ENCODE assay signal across 8 cellular contexts in genomic region chr16:89815639-89816348, GRCh38. TPM values are rescaled to one million over a fixed set of nuclear protein-coding genes. Genes with fewer than 3 reads are reported as not detected.
A peak's percentile ranks its signal among the peaks of the same experiment; 100 is the strongest.
DNase-seq lines count a peak whose midpoint lies in the region; ATAC-seq and TF ChIP-seq lines count a peak whose summit lies in the region.

No MANE protein-coding gene starts in this region.

- H3K9me3 Mint-ChIP-seq in activated CD4-positive, alpha-beta T cell treated with anti-CD3 and anti-CD28 coated beads for 36 hours (ENCODE audit: low read depth) = no peaks in the 10 kb centered on the region
- no peaks in the 10 kb centered on the region for H3K9me3 Mint-ChIP-seq in natural killer cell

- H3K4me1 Mint-ChIP-seq in activated CD4-positive, alpha-beta T cell treated with anti-CD3 and anti-CD28 coated beads for 36 hours = peaks cover 44% of the 10 kb centered on the region
- H3K4me1 Mint-ChIP-seq in natural killer cell = peaks cover 8 to 19% of the 10 kb centered on the region in 2 donors

- ATAC-seq in activated CD4-positive, alpha-beta T cell treated with anti-CD3 and anti-CD28 coated beads for 36 hours = peak; percentile 21
- ATAC-seq in HG02571 (IDR thresholded peaks at IDR 0.05; ENCODE audit: unreplicated experiment) = peak; percentile 26
- peak; percentile 2 to 9 (median 6) for ATAC-seq in natural killer cell

- TF ChIP-seq CTCF in choroid plexus epithelial cell (conservative IDR thresholded peaks at IDR 0.05; ENCODE audit: low read depth, low read length) = no peak
- no peak for TF ChIP-seq CTCF in natural killer cell (IDR thresholded peaks at IDR 0.05)

- peak; percentile 43 for DNase-seq in activated CD4-positive, alpha-beta T cell treated with anti-CD3 and anti-CD28 coated beads for 36 hours
- DNase-seq in activated CD4-positive, alpha-beta T cell treated with anti-CD3 and anti-CD28 coated beads for 4 hours = no peak
- peak; percentile 43 for DNase-seq in NOMO-1 treated with DMSO at 0.1 percent for 48 hours (lab: John Stamatoyannopoulos, UW; ENCODE audit: unreplicated experiment)
- no peak for DNase-seq in choroid plexus epithelial cell (ENCODE audit: low read depth)
- DNase-seq in natural killer cell = no peak
- no peak for DNase-seq in SK-N-DZ (ENCODE audit: low spot score)
- no peak for DNase-seq in caudate nucleus (lab: John Stamatoyannopoulos, UW)

- peaks cover 22% of the 10 kb centered on the region for H3K36me3 Mint-ChIP-seq in activated CD4-positive, alpha-beta T cell treated with anti-CD3 and anti-CD28 coated beads for 36 hours (ENCODE audit: low read depth)
- no peaks in the 10 kb centered on the region for H3K36me3 Mint-ChIP-seq in natural killer cell

- no peaks in the 10 kb centered on the region for H3K27me3 Mint-ChIP-seq in activated CD4-positive, alpha-beta T cell treated with anti-CD3 and anti-CD28 coated beads for 36 hours
- H3K27me3 Mint-ChIP-seq in natural killer cell (ENCODE audit: low read depth in 2 of 2) = no peaks in the 10 kb centered on the region

- H3K4me3 Mint-ChIP-seq in activated CD4-positive, alpha-beta T cell treated with anti-CD3 and anti-CD28 coated beads for 36 hours = peak overlapping the region; percentile 89
- peak overlapping the region; percentile 73 for H3K4me3 Mint-ChIP-seq in natural killer cell

- H3K27ac ChIP-seq in caudate nucleus (ENCODE audit: low read depth, low read length) = no peak overlapping the region

- intact Hi-C loops in activated CD4-positive, alpha-beta T cell treated with anti-CD3 and anti-CD28 coated beads for 36 hours (cut with DNase I, micrococcal nuclease) = loop anchor here (1.0 to 5.0 kb wide), 12 partner anchors 13 to 325 kb away; partner anchors contain the start of genes ZNF276 (in 2 of the 2), ANKRD11 (in 1 of the 2), CDK10 (in 1 of the 2) and CHMP1A (in 1 of the 2)
- intact Hi-C loops in natural killer cell (cut with micrococcal nuclease) = loop anchor here (5.0 kb wide), 1 partner anchor 47 kb away; no protein-coding TSS in a partner anchor

- peak overlapping the region; percentile 67 for H3K27ac Mint-ChIP-seq in activated CD4-positive, alpha-beta T cell treated with anti-CD3 and anti-CD28 coated beads for 36 hours
- H3K27ac Mint-ChIP-seq in natural killer cell = no peak overlapping the region

- H3K4me3 ChIP-seq in choroid plexus epithelial cell (ENCODE audit: low read depth, low read length) = peak overlapping the region; percentile 79

- POLR2A ChIA-PET in activated CD4-positive, alpha-beta T cell treated with anti-CD3 and anti-CD28 coated beads for 36 hours (lab: Charles Lee) = no interaction called here

- CTCF ChIA-PET in activated CD4-positive, alpha-beta T cell treated with anti-CD3 and anti-CD28 coated beads for 36 hours (lab: Charles Lee) = interaction anchor here (0.6 to 1.2 kb wide), 3 partner anchors 45 to 129 kb away, joined by 3 to 5 read pairs (median 3); partner anchors contain the start of gene CDK10

RNA-seq across cellular contexts. Expression of gene FANCA, which starts 0.7 kb away (rescaled TPM):
- 10 to 100 TPM; 91.5 to 94.4 TPM for total RNA-seq in activated CD4-positive, alpha-beta T cell treated with anti-CD3 and anti-CD28 coated beads for 36 hours
- total RNA-seq in natural killer cell = 10 to 100 TPM; 43.3 to 45.4 (median 45.1) TPM
- polyA plus RNA-seq in SK-N-DZ (2014; cell fraction: cytosol; rRNA removed) = 104 and 130 TPM in 2 replicates
- polyA plus RNA-seq in SK-N-DZ (2014; cell fraction: nucleus; rRNA removed) = 682 and 973 TPM in 2 replicates

RNA-seq across cellular contexts. Expression of gene SPIRE2, which starts 12.5 kb away (rescaled TPM):
- 1 to 10 TPM; 1.1 to 1.5 TPM for total RNA-seq in activated CD4-positive, alpha-beta T cell treated with anti-CD3 and anti-CD28 coated beads for 36 hours
- 1 to 10 TPM; 4.5 to 8.7 (median 6.5) TPM for total RNA-seq in natural killer cell
- 32.1 and 39.3 TPM in 2 replicates for polyA plus RNA-seq in SK-N-DZ (2014; cell fraction: cytosol; rRNA removed)
- 117 and 125 TPM in 2 replicates for polyA plus RNA-seq in SK-N-DZ (2014; cell fraction: nucleus; rRNA removed)

RNA-seq across cellular contexts. Expression of gene TCF25, which starts 57.6 kb away (rescaled TPM):
- total RNA-seq in activated CD4-positive, alpha-beta T cell treated with anti-CD3 and anti-CD28 coated beads for 36 hours = 100 to 1,000 TPM; 122 to 133 TPM
- total RNA-seq in natural killer cell = 100 to 1,000 TPM; 509 to 682 (median 567) TPM
- 135 and 156 TPM in 2 replicates for polyA plus RNA-seq in SK-N-DZ (2014; cell fraction: cytosol; rRNA removed)
- 277 and 365 TPM in 2 replicates for polyA plus RNA-seq in SK-N-DZ (2014; cell fraction: nucleus; rRNA removed)

Comparison
In these comparisons a context has a peak if more than half of its experiments do, and no peak if none do; other contexts are left out.
1. DNase-seq: peak in activated CD4-positive, alpha-beta T cell treated with anti-CD3 and anti-CD28 coated beads for 36 hours (single experiment) and NOMO-1 treated with DMSO at 0.1 percent for 48 hours (single experiment); none in activated CD4-positive, alpha-beta T cell treated with anti-CD3 and anti-CD28 coated beads for 4 hours (0 of 2), choroid plexus epithelial cell (single experiment), natural killer cell (single experiment), SK-N-DZ (single experiment) and caudate nucleus (0 of 61).
2. Peak in every context shown above with its lines, with median percentiles within 50 percentile points of each other: ATAC-seq.